ENCODE assay signal across 20 cellular contexts in the genomic region with DNA sequence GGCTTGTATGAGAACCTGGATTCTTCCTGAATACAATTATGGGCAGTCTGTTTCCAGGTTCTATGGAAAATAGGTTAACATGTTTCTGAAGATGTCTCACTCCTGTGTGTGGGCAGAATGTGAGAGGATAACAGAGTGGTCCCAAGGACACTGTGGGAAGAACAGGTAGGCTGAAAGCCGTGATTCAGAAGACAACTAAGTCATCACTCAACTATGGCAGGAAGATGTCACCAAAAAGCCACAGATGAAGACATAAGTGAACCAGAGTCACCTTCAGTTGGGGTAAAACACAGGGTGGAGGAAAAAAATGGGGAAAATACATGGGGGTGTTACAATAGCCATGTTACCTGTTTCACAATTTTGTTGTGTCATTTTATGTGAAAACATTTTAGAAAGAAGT.
DNase-seq lines count a peak whose midpoint lies in the region; ATAC-seq and TF ChIP-seq lines count a peak whose summit lies in the region.
"Had no signal": no experiment of that assay in that cellular context is flagged by ENCODE, and none has a peak within 500 bp of the region (broad histone marks: within the 10 kb centered on the region; RNA-seq: fewer than 3 reads in every experiment).

No MANE protein-coding gene starts in this region.

- H3K4me3 Mint-ChIP-seq in activated T-cell treated with anti-CD3 and anti-CD28 coated beads, Interleukin-2, amount 50 U/mL, for 24 hours, result peak overlapping the region; percentile 16
- H3K4me3 Mint-ChIP-seq: naive B cell had no signal

- H3K9me3 Mint-ChIP-seq in activated T-cell treated with anti-CD3 and anti-CD28 coated beads, Interleukin-2, amount 50 U/mL, for 24 hours, result peaks cover 3% of the 10 kb centered on the region
- H3K9me3 Mint-ChIP-seq: CD4-positive, alpha-beta memory T cell had no signal

- TF ChIP-seq CTCF in neutrophil (IDR thresholded peaks at IDR 0.05) (no peak), GM20000 (IDR thresholded peaks at IDR 0.05; ENCODE audit: extremely low read depth, missing control alignments) (no peak), stomach (IDR thresholded peaks at IDR 0.05) (no peak)

- H3K36me3 ChIP-seq in neutrophil (no peaks in the 10 kb centered on the region), stomach (peaks cover 0 to 3% (median 0%) of the 10 kb centered on the region in 4 donors)

- no peak for TF ChIP-seq POLR2A in stomach (IDR thresholded peaks at IDR 0.05)

- H3K27me3 Mint-ChIP-seq in activated T-cell treated with anti-CD3 and anti-CD28 coated beads, Interleukin-2, amount 50 U/mL, for 24 hours, result no peaks in the 10 kb centered on the region
- H3K27me3 Mint-ChIP-seq: CD4-positive, alpha-beta memory T cell; naive B cell; progenitor cell of endocrine pancreas had no signal

- H3K27ac ChIP-seq in neutrophil (peak overlapping the region; percentile 92), stomach (no peak overlapping the region)
- H3K27ac ChIP-seq: left ventricle myocardium inferior, tibial artery had no signal

- H3K4me3 ChIP-seq in neutrophil (ENCODE audit: low read depth in 1 of 2, low read length in 1 of 2), result peak overlapping the region in 1 of 2 experiments; percentile 5
- no peak overlapping the region for H3K4me3 ChIP-seq in stomach
- H3K4me3 ChIP-seq: left ventricle myocardium inferior, tibial artery had no signal

- peaks cover 12% of the 10 kb centered on the region for H3K36me3 Mint-ChIP-seq in activated T-cell treated with anti-CD3 and anti-CD28 coated beads, Interleukin-2, amount 50 U/mL, for 24 hours (ENCODE audit: low read depth)

- intact Hi-C loops in stomach (cut with DNase I; ENCODE audit: low total_unique reads), result no loop called here

- peaks cover 38% of the 10 kb centered on the region for H3K4me1 Mint-ChIP-seq in activated T-cell treated with anti-CD3 and anti-CD28 coated beads, Interleukin-2, amount 50 U/mL, for 24 hours (ENCODE audit: low read depth)
- H3K4me1 Mint-ChIP-seq: naive B cell had no signal

- H3K4me1 ChIP-seq in neutrophil (ENCODE audit: control insufficient read depth in 1 of 2, insufficient read depth in 1 of 2, low read depth in 1 of 2, low read length in 1 of 2), result peaks cover 25 to 27% of the 10 kb centered on the region in 2 experiments
- H3K4me1 ChIP-seq in stomach, result no peaks in the 10 kb centered on the region
- H3K4me1 ChIP-seq: tibial artery had no signal

- ATAC-seq in GM21360 (IDR thresholded peaks at IDR 0.05; ENCODE audit: unreplicated experiment) (peak; percentile 39), HG03342 (IDR thresholded peaks at IDR 0.05; ENCODE audit: unreplicated experiment) (peak; percentile 36), GM18519 (IDR thresholded peaks at IDR 0.05; ENCODE audit: low FRiP score, unreplicated experiment) (no peak)

- WGBS in stomach, 5 donors, result 73 to 90% (median 83%) methylated on average over 1 of the region's 1 CpG

- peak overlapping the region; percentile 93 for H3K27ac Mint-ChIP-seq in activated T-cell treated with anti-CD3 and anti-CD28 coated beads, Interleukin-2, amount 50 U/mL, for 24 hours
- H3K27ac Mint-ChIP-seq: CD4-positive, alpha-beta memory T cell; progenitor cell of endocrine pancreas had no signal

- no peak for DNase-seq in activated T-cell treated with anti-CD3 and anti-CD28 coated beads, Interleukin-2, amount 50 U/mL, for 24 hours
- no peak for DNase-seq in activated T-cell treated with anti-CD3 and anti-CD28 coated beads for 4 hours
- DNase-seq in GM20000 (ENCODE audit: low spot score), result no peak
- DNase-seq in stomach, result no peak
- DNase-seq: ACHN; amniotic stem cell; CD4-positive, alpha-beta memory T cell; cerebellar nuclear complex; foreskin fibroblast; HCEC 1CT; left ventricle myocardium inferior; naive B cell; NCI-H2029 treated with DMSO at 0.1 percent for 48 hours; NCI-H524; tibial artery had no signal

- H3K27me3 ChIP-seq in neutrophil (no peaks in the 10 kb centered on the region), stomach (no peaks in the 10 kb centered on the region)
- H3K27me3 ChIP-seq: tibial artery had no signal

- no peak for TF ChIP-seq EP300 in stomach (IDR thresholded peaks at IDR 0.05)

- no peaks in the 10 kb centered on the region for H3K9me3 ChIP-seq in neutrophil
- H3K9me3 ChIP-seq in stomach, result no peaks in the 10 kb centered on the region
- H3K9me3 ChIP-seq: left ventricle myocardium inferior, tibial artery had no signal
